In genomic region chr4:164136181-164136616, GRCh38 we compare ENCODE assay signal across 14 cellular contexts.
DNase-seq lines count a peak whose midpoint lies in the region; ATAC-seq and TF ChIP-seq lines count a peak whose summit lies in the region.
"Had no signal": no experiment of that assay in that cellular context is flagged by ENCODE, and none has a peak within 500 bp of the region (broad histone marks: within the 10 kb centered on the region; RNA-seq: fewer than 3 reads in every experiment).

No MANE protein-coding gene starts in this region.

- no peak for TF ChIP-seq CTCF in endodermal cell (conservative IDR thresholded peaks at IDR 0.05)

- peaks cover 11% of the 10 kb centered on the region for H3K9me3 ChIP-seq in endodermal cell (ENCODE audit: control insufficient read depth, low read length)

- peaks cover 15% of the 10 kb centered on the region for H3K9me3 Mint-ChIP-seq in endodermal cell
- H3K9me3 Mint-ChIP-seq: activated CD8-positive, alpha-beta T cell treated with anti-CD3 and anti-CD28 coated beads for 36 hours had no signal

- peak; percentile 84 for DNase-seq in NCI-H460 (ENCODE audit: extremely low read depth, low read depth)
- DNase-seq in endodermal cell: peak; percentile 54
- DNase-seq in non-pigmented ciliary epithelial cell (ENCODE audit: low read depth): peak; percentile 57
- no peak for DNase-seq in activated CD4-positive, alpha-beta T cell treated with anti-CD3 and anti-CD28 coated beads, Interleukin-2, amount 50 U/mL, for 1 hour
- DNase-seq in germinal center (ENCODE audit: low spot score): no peak
- DNase-seq in NCI-H1092 treated with DMSO at 0.1 percent for 48 hours (lab: John Stamatoyannopoulos, UW): no peak
- DNase-seq: activated CD8-positive, alpha-beta T cell treated with anti-CD3 and anti-CD28 coated beads for 36 hours; C1 segment of cervical spinal cord; MV-4-11; NCI-H345; retina had no signal

- H3K4me1 Mint-ChIP-seq in endodermal cell: peaks cover 2% of the 10 kb centered on the region

- no peaks in the 10 kb centered on the region for H3K4me1 ChIP-seq in endodermal cell (ENCODE audit: control insufficient read depth, insufficient read depth, low read length)

- no peak overlapping the region for H3K27ac Mint-ChIP-seq in endodermal cell
- H3K27ac Mint-ChIP-seq: activated CD8-positive, alpha-beta T cell treated with anti-CD3 and anti-CD28 coated beads for 36 hours had no signal

- no peaks in the 10 kb centered on the region for H3K36me3 ChIP-seq in endodermal cell (ENCODE audit: control insufficient read depth, insufficient read depth, low read length)

- H3K27me3 Mint-ChIP-seq in endodermal cell (ENCODE audit: insufficient read depth): no peaks in the 10 kb centered on the region
- H3K27me3 Mint-ChIP-seq: activated CD8-positive, alpha-beta T cell treated with anti-CD3 and anti-CD28 coated beads for 36 hours had no signal

- no peak overlapping the region for H3K4me3 Mint-ChIP-seq in endodermal cell
- H3K4me3 Mint-ChIP-seq: activated CD8-positive, alpha-beta T cell treated with anti-CD3 and anti-CD28 coated beads for 36 hours had no signal

- no peak overlapping the region for H3K27ac ChIP-seq in endodermal cell (ENCODE audit: low read depth, low read length)
- H3K27ac ChIP-seq: RWPE1 had no signal

- 84 to 86% methylated on average over 1 to 2 of the region's 2 CpGs for whole genome bisulfite sequencing in endodermal cell (ENCODE audit: insufficient coverage in 1 of 2, insufficient read length in 1 of 2), 2 experiments

- no peaks in the 10 kb centered on the region for H3K27me3 ChIP-seq in endodermal cell (ENCODE audit: control insufficient read depth, insufficient read depth, low read length, poor library complexity, severe bottlenecking)

- H3K36me3 Mint-ChIP-seq in endodermal cell (ENCODE audit: low read depth): no peaks in the 10 kb centered on the region

- ATAC-seq in GM21717 (IDR thresholded peaks at IDR 0.05; ENCODE audit: unreplicated experiment) (peak; percentile 52), HG03139 (IDR thresholded peaks at IDR 0.05; ENCODE audit: unreplicated experiment) (no peak)
- ATAC-seq: activated CD8-positive, alpha-beta T cell treated with anti-CD3 and anti-CD28 coated beads for 36 hours had no signal

- H3K4me3 ChIP-seq in endodermal cell (ENCODE audit: low read length): no peak overlapping the region

- H3K9ac ChIP-seq in endodermal cell (ENCODE audit: extremely low read depth, low read length, poor library complexity, severe bottlenecking): no peak overlapping the region

Comparison
In these comparisons a context has a peak if more than half of its experiments do, and no peak if none do; other contexts are left out.
1. DNase-seq: peak in NCI-H460 (single experiment), endodermal cell (single experiment) and non-pigmented ciliary epithelial cell (single experiment); none in activated CD4-positive, alpha-beta T cell treated with anti-CD3 and anti-CD28 coated beads, Interleukin-2, amount 50 U/mL, for 1 hour (single experiment), germinal center (single experiment) and NCI-H1092 treated with DMSO at 0.1 percent for 48 hours (single experiment).